8 cellular contexts compared by ENCODE assay signal in genomic region chr20:46117704-46118467, GRCh38. TPM values are rescaled to one million over a fixed set of nuclear protein-coding genes. Genes with fewer than 3 reads are reported as not detected.
DNase-seq lines count a peak whose midpoint lies in the region; ATAC-seq and TF ChIP-seq lines count a peak whose summit lies in the region.

TSS of gene CD40 (plus strand) at chr20:46118314. CDS start at chr20:46118344, 30 bp downstream.

- H3K36me3 ChIP-seq in NT2/D1 (ENCODE audit: insufficient read depth, insufficient read length, low read length) (peaks cover 11% of the 10 kb centered on the region), esophagus squamous epithelium (peaks cover 0 to 10% (median 0%) of the 10 kb centered on the region in 3 donors)

- peak in 1 of 4 donors; percentile 69 for TF ChIP-seq POLR2A in esophagus squamous epithelium (IDR thresholded peaks at IDR 0.05)

- WGBS in esophagus squamous epithelium, 2 donors, result 11 to 17% methylated on average over 7 of the region's 40 CpGs

- intact Hi-C loops in esophagus squamous epithelium (cut with DNase I), result no loop called here

- H3K4me1 ChIP-seq in NT2/D1 (ENCODE audit: insufficient read depth, insufficient read length) (no peaks in the 10 kb centered on the region), esophagus squamous epithelium (peaks cover 16 to 57% (median 25%) of the 10 kb centered on the region in 3 donors)

- TF ChIP-seq CTCF in GM13977 (IDR thresholded peaks at IDR 0.05; ENCODE audit: extremely low read depth, insufficient read depth, missing control alignments), result no peak
- TF ChIP-seq CTCF in esophagus squamous epithelium (IDR thresholded peaks at IDR 0.05), result no peak

- H3K27me3 ChIP-seq in NT2/D1 (ENCODE audit: insufficient read depth, insufficient read length), result peaks cover 34% of the 10 kb centered on the region
- H3K27me3 ChIP-seq in esophagus squamous epithelium, result peaks cover 0 to 7% (median 0%) of the 10 kb centered on the region in 4 donors

- H3K9me3 ChIP-seq in NT2/D1 (ENCODE audit: insufficient read depth, low read length), result no peaks in the 10 kb centered on the region; the same call in 1 of the 2 replicates
- no peaks in the 10 kb centered on the region for H3K9me3 ChIP-seq in esophagus squamous epithelium

- H3K9ac ChIP-seq in NT2/D1 (ENCODE audit: insufficient read length, low read depth), result peak within 1 kb of the TSS; percentile 83

- in situ Hi-C loops in GM13977 (cut with MboI; ENCODE audit: low pct_unique_long_range_greater_than_20kb, low sequenced_read_pairs, unreplicated experiment), result no loop called here

- DNase-seq in GM13977 (ENCODE audit: low spot score), result peak; percentile 89
- peak; percentile 75 for DNase-seq in NT2/D1 (ENCODE audit: low read depth, low spot score)
- DNase-seq in activated T-cell treated with anti-CD3 and anti-CD28 coated beads, Interleukin-2, amount 50 U/mL, for 48 hours, result peak; percentile 81 to 83
- DNase-seq in esophagus squamous epithelium (lab: John Stamatoyannopoulos, UW), result no peak
- DNase-seq in myocyte (ENCODE audit: low read depth), result peak; percentile 22
- DNase-seq in stimulated activated CD8-positive, alpha-beta memory T cell treated with anti-CD3 and anti-CD28 coated beads, Interleukin-7, amount 100 ng/mL, for 4 hours (ENCODE audit: low read depth in 2 of 2), result peak; percentile 44 to 64
- DNase-seq in NCI-H1048 (lab: John Stamatoyannopoulos, UW), result no peak

- H3K4me3 ChIP-seq in NT2/D1 (ENCODE audit: insufficient read length, low read depth) (peak within 1 kb of the TSS; percentile 57), esophagus squamous epithelium (peak within 1 kb of the TSS; percentile 35 to 83 (median 54))

- H3K27ac ChIP-seq in esophagus squamous epithelium, result peak within 1 kb of the TSS; percentile 70 to 91 (median 82)

- peak; percentile 69 for ATAC-seq in HG02763 (IDR thresholded peaks at IDR 0.05; ENCODE audit: unreplicated experiment)

RNA-seq across cellular contexts. Expression of gene CD40, which starts in this region (rescaled TPM):
- total RNA-seq in esophagus squamous epithelium (10 to 100 TPM in 2 of 4 donors, 1 to 10 TPM in 2; 3.2 to 15.3 (median 10.2) TPM), myocyte (0.62 and 0.64 TPM in 2 replicates)
- polyA plus RNA-seq in myocyte (2012), result 0.42 TPM

Comparison
In these comparisons a context has a peak if more than half of its experiments do, and no peak if none do; other contexts are left out.
1. Peak in DNase-seq in myocyte; RNA of the gene not detected or under 1 TPM.
2. DNase-seq: peak in GM13977 (single experiment), NT2/D1 (single experiment), activated T-cell treated with anti-CD3 and anti-CD28 coated beads, Interleukin-2, amount 50 U/mL, for 48 hours (2 of 2) and stimulated activated CD8-positive, alpha-beta memory T cell treated with anti-CD3 and anti-CD28 coated beads, Interleukin-7, amount 100 ng/mL, for 4 hours (2 of 2); none in esophagus squamous epithelium (single experiment) and NCI-H1048 (single experiment).